ENCODE assay signal across 26 cellular contexts in genomic region chr3:126008219-126008618, GRCh38. TPM values are rescaled to one million over a fixed set of nuclear protein-coding genes. Genes with fewer than 3 reads are reported as not detected.
"Had no signal": no experiment of that assay in that cellular context is flagged by ENCODE, and none has a peak within 500 bp of the region (broad histone marks: within the 10 kb centered on the region; RNA-seq: fewer than 3 reads in every experiment).

No MANE protein-coding gene starts in this region.

- H3K27me3 Mint-ChIP-seq: brain; central memory CD8-positive, alpha-beta T cell; memory B cell; progenitor cell of endocrine pancreas had no signal

- H3K27me3 ChIP-seq: dorsolateral prefrontal cortex, esophagus squamous epithelium, gastrocnemius medialis, neural progenitor cell had no signal

- DNase-seq: activated CD4-positive, alpha-beta T cell treated with anti-CD3 and anti-CD28 coated beads for 1 hour; activated CD4-positive, alpha-beta T cell treated with anti-CD3 and anti-CD28 coated beads, Interleukin-2, amount 50 U/mL, for 1 hour; activated CD8-positive, alpha-beta memory T cell treated with anti-CD3 and anti-CD28 coated beads, Interleukin-2, amount 50 U/mL, for 48 hours; activated naive CD4-positive, alpha-beta T cell treated with Interleukin-2 at 50 U/mL for 16 hours; activated T-cell treated with anti-CD3 and anti-CD28 coated beads, Interleukin-2, amount 50 U/mL, for 48 hours; aorta; dorsolateral prefrontal cortex; esophagus squamous epithelium; gastrocnemius medialis; hypothalamus; left ventricle myocardium superior; stimulated activated CD4-positive, alpha-beta T cell treated with anti-CD3 and anti-CD28 coated beads, Interleukin-2, amount 100 ng/mL, for 48 hours; stimulated activated CD8-positive, alpha-beta memory T cell treated with anti-CD3 and anti-CD28 coated beads, Interleukin-4, amount 100 ng/mL, for 48 hours; stimulated activated naive CD4-positive, alpha-beta T cell; T-helper 1 cell; T-helper 9 cell had no signal

- H3K27ac ChIP-seq: dorsolateral prefrontal cortex, esophagus squamous epithelium, gastrocnemius medialis, neural progenitor cell had no signal

- H3K36me3 ChIP-seq: neural progenitor cell had no signal

- ATAC-seq: gastrocnemius medialis, left ventricle myocardium superior had no signal

- H3K4me3 Mint-ChIP-seq: brain; central memory CD8-positive, alpha-beta T cell; memory B cell; neural progenitor cell had no signal

- H3K4me1 ChIP-seq: esophagus squamous epithelium, neural progenitor cell had no signal

- H3K9me3 ChIP-seq: esophagus squamous epithelium, gastrocnemius medialis had no signal

- H3K27ac Mint-ChIP-seq: memory B cell, neural progenitor cell, progenitor cell of endocrine pancreas had no signal

- FAIRE-seq: colon had no signal

- H3K4me1 Mint-ChIP-seq: brain, memory B cell had no signal

- H3K4me3 ChIP-seq: dorsolateral prefrontal cortex, esophagus squamous epithelium, gastrocnemius medialis, neural progenitor cell had no signal

- H3K9me3 Mint-ChIP-seq: brain; central memory CD8-positive, alpha-beta T cell; neural progenitor cell had no signal

RNA-seq across cellular contexts. Expression of gene ROPN1B, which starts 39.2 kb away (rescaled TPM):
- total RNA-seq: activated CD8-positive, alpha-beta memory T cell treated with anti-CD3 and anti-CD28 coated beads for 36 hours; esophagus squamous epithelium; myocyte; osteoblast; progenitor cell of endocrine pancreas; subcutaneous adipose tissue had no signal
